In the genomic region with DNA sequence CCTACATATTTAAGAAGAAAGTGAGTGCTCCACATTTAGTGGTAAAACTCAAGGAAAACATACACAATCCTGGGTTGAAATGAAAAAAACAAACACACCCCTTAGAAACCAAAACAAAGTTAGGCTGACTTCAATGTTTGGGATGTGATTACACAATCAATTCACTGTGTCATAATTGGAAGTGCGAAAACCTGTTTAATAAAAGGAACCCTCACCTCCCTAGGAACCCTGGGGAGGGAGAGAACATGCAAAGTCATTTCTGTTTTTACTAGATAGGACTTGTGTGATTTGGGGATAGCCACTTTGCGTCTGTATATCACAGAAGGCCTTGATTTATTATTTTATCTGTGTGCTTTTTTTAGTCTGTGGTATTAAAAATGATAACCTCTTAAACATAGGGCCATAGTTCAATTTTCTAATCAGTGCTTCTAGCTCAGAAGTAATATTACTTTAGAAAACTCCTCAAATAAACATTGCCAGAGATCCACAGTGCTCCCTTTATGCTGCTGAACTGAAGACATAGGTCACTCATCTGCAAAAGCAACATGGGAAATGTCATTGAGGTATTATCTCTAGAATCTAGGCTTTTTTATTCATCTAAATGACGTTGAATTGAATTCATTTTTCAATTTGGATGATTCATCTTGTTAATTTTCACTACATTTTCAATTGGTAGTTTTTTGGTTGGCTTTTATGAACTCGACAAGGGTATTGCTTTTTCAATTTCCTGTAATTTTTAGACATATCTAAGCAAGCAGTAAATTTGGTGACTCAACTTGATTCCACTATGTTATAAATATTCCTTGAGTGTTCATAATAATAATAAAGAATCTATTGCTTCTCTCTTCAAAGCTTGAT, we compare ENCODE assay signal across 14 cellular contexts.
DNase-seq lines count a peak whose midpoint lies in the region; ATAC-seq, FAIRE-seq and TF ChIP-seq lines count a peak whose summit lies in the region.
"Had no signal": no experiment of that assay in that cellular context is flagged by ENCODE, and none has a peak within 500 bp of the region (broad histone marks: within the 10 kb centered on the region; RNA-seq: fewer than 3 reads in every experiment).

No MANE protein-coding gene starts in this region.

- WGBS in GM23248 (ENCODE audit: low coverage in 1 of 2, low lambda C conversion rate in 2 of 2, missing lambda C conversion rate in 2 of 2), 2 experiments, result 53 to 58% methylated on average over 4 of the region's 4 CpGs
- 64 to 74% methylated on average over 4 of the region's 4 CpGs for WGBS in pancreas, 2 donors

- intact Hi-C loops in pancreas (cut with DNase I), result no loop called here

- H3K4me1 ChIP-seq in GM23248 (ENCODE audit: insufficient read depth) (peaks cover 15% of the 10 kb centered on the region), adipocyte (ENCODE audit: control insufficient read depth, insufficient read depth, low read length) (peaks cover 26% of the 10 kb centered on the region), pancreas (peaks cover 0 to 17% (median 0%) of the 10 kb centered on the region in 3 donors), Karpas-422 (ENCODE audit: low read length) (no peaks in the 10 kb centered on the region)

- H3K27me3 ChIP-seq in GM23248 (replicated peaks; ENCODE audit: insufficient read depth) (no peaks in the 10 kb centered on the region), adipocyte (replicated peaks; ENCODE audit: control insufficient read depth, insufficient read depth, low read length) (no peaks in the 10 kb centered on the region), pancreas (no peaks in the 10 kb centered on the region), Karpas-422 (ENCODE audit: low read length) (no peaks in the 10 kb centered on the region)

- no peaks in the 10 kb centered on the region for H4K20me1 ChIP-seq in GM23248 (ENCODE audit: insufficient read depth)
- no peaks in the 10 kb centered on the region for H4K20me1 ChIP-seq in Karpas-422 (ENCODE audit: insufficient read depth, low read depth, low read length)

- no peaks in the 10 kb centered on the region for H3K9me2 ChIP-seq in GM23248 (ENCODE audit: insufficient read depth)
- H3K9me2 ChIP-seq in Karpas-422 (replicated peaks; ENCODE audit: insufficient read depth, low read length), result no peaks in the 10 kb centered on the region

- H3K9me3 ChIP-seq in GM23248 (ENCODE audit: low read depth) (peaks cover 6% of the 10 kb centered on the region), adipocyte (ENCODE audit: control insufficient read depth, low read length) (peaks cover 21% of the 10 kb centered on the region), pancreas (no peaks in the 10 kb centered on the region), Karpas-422 (ENCODE audit: low read length) (peaks cover 15% of the 10 kb centered on the region)

- peak overlapping the region; percentile 60 for H3K9ac ChIP-seq in GM23248
- peak overlapping the region; percentile 18 for H3K9ac ChIP-seq in adipocyte (ENCODE audit: low read length)
- no peak overlapping the region for H3K9ac ChIP-seq in Karpas-422 (ENCODE audit: low read length)

- H3K4me3 ChIP-seq in GM23248, result no peak overlapping the region
- H3K4me3 ChIP-seq in adipocyte (ENCODE audit: low read length), result no peak overlapping the region
- no peak overlapping the region for H3K4me3 ChIP-seq in pancreas
- no peak overlapping the region for H3K4me3 ChIP-seq in Karpas-422 (ENCODE audit: low read length)

- no peaks in the 10 kb centered on the region for H3F3A ChIP-seq in GM23248 (ENCODE audit: insufficient read depth)

- TF ChIP-seq CTCF in pancreas (IDR thresholded peaks at IDR 0.05), result no peak

- peak; percentile 61 for DNase-seq in GM23248
- DNase-seq in adipocyte (ENCODE audit: low read depth), result peak; percentile 54
- DNase-seq in fibroblast of the conjunctiva (ENCODE audit: low read depth), result peak; percentile 13
- no peak for DNase-seq in pancreas
- DNase-seq in epidermal melanocyte (ENCODE audit: insufficient read length, low spot score), result no peak
- no peak for DNase-seq in Karpas-422
- no peak for DNase-seq in stimulated activated naive CD4-positive, alpha-beta T cell treated with Interleukin-2 at 50 U/mL for 16 hours (lab: John Stamatoyannopoulos, UW)
- DNase-seq: effector memory CD4-positive, alpha-beta T cell; NCI-H2171; stimulated activated CD4-positive, alpha-beta T cell treated with anti-CD3 and anti-CD28 coated beads, Interleukin-15, amount 100 ng/mL, for 24 hours; stimulated activated CD8-positive, alpha-beta memory T cell treated with anti-CD3 and anti-CD28 coated beads, Interleukin-4, amount 100 ng/mL, for 48 hours had no signal

- H2AFZ ChIP-seq in GM23248, result no peak overlapping the region
- no peak overlapping the region for H2AFZ ChIP-seq in Karpas-422 (ENCODE audit: low read length)

- in situ Hi-C loops in GM23248 (cut with MboI), result no loop called here

- ATAC-seq in pancreas (peak in 3 of 4 donors; percentile 28 to 72 (median 44)), HG02840 (IDR thresholded peaks at IDR 0.05; ENCODE audit: low FRiP score, unreplicated experiment) (no peak)

- H3K79me2 ChIP-seq in GM23248 (ENCODE audit: insufficient read depth), result no peaks in the 10 kb centered on the region
- no peaks in the 10 kb centered on the region for H3K79me2 ChIP-seq in Karpas-422 (ENCODE audit: low read length)

- peak; percentile 9 for FAIRE-seq in pancreas (lab: Jason Lieb, UNC)
- FAIRE-seq: RCC 7860 had no signal

- H3K4me2 ChIP-seq in GM23248 (ENCODE audit: unreplicated experiment) (peak overlapping the region; percentile 18), Karpas-422 (ENCODE audit: low read depth, low read length, poor library complexity, severe bottlenecking) (no peak overlapping the region)

- H3K27ac ChIP-seq in GM23248, result peak overlapping the region; percentile 86
- H3K27ac ChIP-seq in pancreas, result no peak overlapping the region
- H3K27ac ChIP-seq in Karpas-422 (ENCODE audit: low read length), result no peak overlapping the region
- H3K27ac ChIP-seq: C4-2B had no signal

- H3K36me3 ChIP-seq in GM23248 (ENCODE audit: low read depth) (no peaks in the 10 kb centered on the region), adipocyte (ENCODE audit: control insufficient read depth, insufficient read depth, low read length, severe bottlenecking) (no peaks in the 10 kb centered on the region), pancreas (no peaks in the 10 kb centered on the region), Karpas-422 (ENCODE audit: insufficient read depth, low read length) (no peaks in the 10 kb centered on the region)

Comparison
In these comparisons a context has a peak if more than half of its experiments do, and no peak if none do; other contexts are left out.
1. DNase-seq: peak in GM23248 (single experiment), adipocyte (single experiment) and fibroblast of the conjunctiva (single experiment); none in pancreas (0 of 6), epidermal melanocyte (single experiment), Karpas-422 (single experiment) and stimulated activated naive CD4-positive, alpha-beta T cell treated with Interleukin-2 at 50 U/mL for 16 hours (single experiment).